In the genomic region with DNA sequence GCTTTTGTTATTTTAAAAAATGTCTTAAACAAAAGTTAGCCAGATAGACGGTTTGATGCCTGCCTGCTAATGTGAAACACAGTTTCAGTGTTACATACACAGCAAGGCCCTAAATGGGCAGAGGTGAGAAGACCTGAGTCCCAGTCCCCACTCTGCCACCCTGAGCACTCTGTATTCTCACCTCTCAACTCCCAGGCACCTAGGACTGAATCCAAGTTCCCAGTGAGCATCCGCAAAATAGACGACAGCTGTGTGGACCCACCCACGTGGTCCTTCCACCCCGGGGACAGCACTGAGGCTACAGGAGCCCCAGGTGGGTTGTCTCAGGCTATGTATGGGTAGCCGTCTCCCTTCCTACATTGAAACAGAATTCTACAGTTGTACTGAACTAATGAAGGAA, we compare ENCODE assay signal across 18 cellular contexts.
A peak's percentile ranks its signal among the peaks of the same experiment; 100 is the strongest.
DNase-seq lines count a peak whose midpoint lies in the region; ATAC-seq and TF ChIP-seq lines count a peak whose summit lies in the region.
"Had no signal": no experiment of that assay in that cellular context is flagged by ENCODE, and none has a peak within 500 bp of the region (broad histone marks: within the 10 kb centered on the region; RNA-seq: fewer than 3 reads in every experiment).

No MANE protein-coding gene starts in this region.

- no peaks in the 10 kb centered on the region for H3K9me3 ChIP-seq in heart left ventricle
- no peaks in the 10 kb centered on the region for H3K9me3 ChIP-seq in left ventricle myocardium inferior (replicated peaks)
- H3K9me3 ChIP-seq in uterus, result no peaks in the 10 kb centered on the region
- H3K9me3 ChIP-seq: breast epithelium had no signal

- ATAC-seq in heart left ventricle (peak in 1 of 4 donors; percentile 29), Right ventricle myocardium inferior (no peak)

- H3K36me3 Mint-ChIP-seq in nephron progenitor cell (ENCODE audit: low read depth) (peaks cover 30% of the 10 kb centered on the region), chondrocyte (ENCODE audit: low read depth) (peaks cover 13% of the 10 kb centered on the region)

- H3K27ac Mint-ChIP-seq in nephron progenitor cell (peak overlapping the region; percentile 46), chondrocyte (ENCODE audit: unreplicated experiment) (no peak overlapping the region)
- H3K27ac Mint-ChIP-seq: dendritic cell treated with granulocyte-macrophage colony-stimulating factor and Interleukin-4, amounts not matched to agents 40 ng/mL and 50 ng/mL, for 4 days had no signal

- H3K4me3 Mint-ChIP-seq in nephron progenitor cell, result no peak overlapping the region
- H3K4me3 Mint-ChIP-seq in chondrocyte (ENCODE audit: unreplicated experiment), result no peak overlapping the region
- H3K4me3 Mint-ChIP-seq: dendritic cell treated with granulocyte-macrophage colony-stimulating factor and Interleukin-4, amounts not matched to agents 40 ng/mL and 50 ng/mL, for 4 days had no signal

- no peak for TF ChIP-seq POLR2A in heart left ventricle (IDR thresholded peaks at IDR 0.05)
- no peak for TF ChIP-seq POLR2A in uterus (IDR thresholded peaks at IDR 0.05)

- no peak for TF ChIP-seq CTCF in heart left ventricle (IDR thresholded peaks at IDR 0.05)
- TF ChIP-seq CTCF in left ventricle myocardium inferior (IDR thresholded peaks at IDR 0.05; ENCODE audit: borderline replicate concordance), result no peak
- TF ChIP-seq CTCF in nephron progenitor cell (IDR thresholded peaks at IDR 0.05), result no peak
- TF ChIP-seq CTCF in uterus (IDR thresholded peaks at IDR 0.05), result no peak
- no peak for TF ChIP-seq CTCF in chondrocyte (IDR thresholded peaks at IDR 0.05)

- H3K27me3 Mint-ChIP-seq in nephron progenitor cell (ENCODE audit: low read depth, poor library complexity) (peaks cover under 1% of the 10 kb centered on the region), chondrocyte (ENCODE audit: low read depth) (no peaks in the 10 kb centered on the region)

- H3K4me1 ChIP-seq in heart left ventricle, result peaks cover 0 to 51% (median 30%) of the 10 kb centered on the region in 12 donors
- peaks cover 68% of the 10 kb centered on the region for H3K4me1 ChIP-seq in left ventricle myocardium inferior
- H3K4me1 ChIP-seq in uterus, result peaks cover 7 to 12% of the 10 kb centered on the region in 2 donors
- H3K4me1 ChIP-seq: breast epithelium had no signal

- H3K9me3 Mint-ChIP-seq in nephron progenitor cell (no peaks in the 10 kb centered on the region), chondrocyte (ENCODE audit: low read depth) (no peaks in the 10 kb centered on the region)
- H3K9me3 Mint-ChIP-seq: dendritic cell treated with granulocyte-macrophage colony-stimulating factor and Interleukin-4, amounts not matched to agents 40 ng/mL and 50 ng/mL, for 4 days had no signal

- no peaks in the 10 kb centered on the region for H3K4me1 Mint-ChIP-seq in nephron progenitor cell
- peaks cover 10% of the 10 kb centered on the region for H3K4me1 Mint-ChIP-seq in chondrocyte (ENCODE audit: low read depth)

- intact Hi-C loops in heart left ventricle (cut with DNase I) (loop anchor here in 2 of 10 donors (5.0 to 10.0 kb wide), 2 partner anchors 77 to 79 kb away; no protein-coding TSS in a partner anchor), Right ventricle myocardium inferior (cut with DNase I) (no loop called here), left ventricle myocardium inferior (cut with micrococcal nuclease) (no loop called here), uterus (cut with DNase I; ENCODE audit: low total_unique reads) (no loop called here)

- no peak for DNase-seq in heart left ventricle
- DNase-seq in Right ventricle myocardium inferior (ENCODE audit: missing footprints), result no peak
- no peak for DNase-seq in left ventricle myocardium inferior
- DNase-seq in nephron progenitor cell, result no peak
- DNase-seq in uterus, result no peak
- DNase-seq in stimulated activated CD4-positive, alpha-beta T cell treated with anti-CD3 and anti-CD28 coated beads, Interleukin-4, amount 100 ng/mL, for 1 hour, result no peak
- no peak for DNase-seq in LoVo (ENCODE audit: low spot score)
- DNase-seq in chondrocyte (ENCODE audit: low spot score), result no peak
- DNase-seq: activated CD4-positive, alpha-beta T cell treated with anti-CD3 and anti-CD28 coated beads, Interleukin-2, amount 50 U/mL, for 1 hour; activated CD8-positive, alpha-beta memory T cell treated with anti-CD3 and anti-CD28 coated beads, Interleukin-2, amount 50 U/mL, for 4 hours; activated effector memory CD4-positive, alpha-beta T cell treated with Interleukin-2 at 50 U/mL for 16 hours; C1 segment of cervical spinal cord; foreskin fibroblast; kidney; SIG-M5; stimulated activated CD8-positive, alpha-beta memory T cell treated with anti-CD3 and anti-CD28 coated beads, Interleukin-4, amount 100 ng/mL, for 48 hours had no signal

- H3K27ac ChIP-seq in heart left ventricle, result peak overlapping the region in 11 of 12 donors; percentile 31 to 89 (median 75)
- peak overlapping the region; percentile 85 for H3K27ac ChIP-seq in left ventricle myocardium inferior (replicated peaks)
- H3K27ac ChIP-seq in uterus, result peak overlapping the region; percentile 59 to 64

- no peak overlapping the region for H3K4me3 ChIP-seq in heart left ventricle
- no peak overlapping the region for H3K4me3 ChIP-seq in left ventricle myocardium inferior
- no peak overlapping the region for H3K4me3 ChIP-seq in uterus
- H3K4me3 ChIP-seq: breast epithelium had no signal

- H3K27me3 ChIP-seq in heart left ventricle (no peaks in the 10 kb centered on the region), left ventricle myocardium inferior (ENCODE audit: low read depth) (no peaks in the 10 kb centered on the region), uterus (no peaks in the 10 kb centered on the region)
- H3K27me3 ChIP-seq: breast epithelium had no signal

- WGBS in heart left ventricle, 4 donors, result 62 to 77% (median 75%) methylated on average over 6 of the region's 6 CpGs

- H3K36me3 ChIP-seq in heart left ventricle (peaks cover 0 to 26% (median 0%) of the 10 kb centered on the region in 9 donors), left ventricle myocardium inferior (peaks cover 4% of the 10 kb centered on the region), uterus (no peaks in the 10 kb centered on the region)
- H3K36me3 ChIP-seq: breast epithelium had no signal
